Comparison of ENCODE assay signal across 15 cellular contexts in the genomic region with DNA sequence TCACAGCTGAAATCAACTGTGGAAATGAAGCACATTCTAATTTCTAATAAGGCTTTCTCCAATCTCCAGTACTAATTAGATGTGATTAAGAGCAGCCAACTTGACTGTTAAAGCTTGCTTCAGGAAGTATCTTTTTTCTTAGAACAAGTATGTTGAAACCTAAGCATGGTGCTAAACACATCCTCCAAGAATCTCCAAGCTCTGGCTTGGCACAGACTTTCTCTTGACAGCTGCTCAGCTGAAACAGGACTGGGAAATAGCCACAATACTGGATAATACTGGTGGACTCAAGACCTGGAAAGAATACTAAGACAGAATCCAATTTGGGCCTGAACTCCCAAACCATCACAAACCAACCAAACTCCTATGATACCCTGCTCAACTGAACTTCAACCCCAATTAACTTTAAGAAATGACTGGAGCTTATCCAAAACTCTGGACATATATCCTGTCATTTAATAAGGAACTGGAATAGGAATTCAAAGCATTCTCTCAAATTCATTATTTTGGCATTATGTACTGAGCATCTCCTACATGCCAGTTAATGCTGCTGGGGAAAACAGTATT. TPM values are rescaled to one million over a fixed set of nuclear protein-coding genes. Genes with fewer than 3 reads are reported as not detected.
DNase-seq lines count a peak whose midpoint lies in the region; ATAC-seq and TF ChIP-seq lines count a peak whose summit lies in the region.
"Had no signal": no experiment of that assay in that cellular context is flagged by ENCODE, and none has a peak within 500 bp of the region (broad histone marks: within the 10 kb centered on the region; RNA-seq: fewer than 3 reads in every experiment).

No MANE protein-coding gene starts in this region.

- H3K36me3 Mint-ChIP-seq in central memory CD8-positive, alpha-beta T cell (ENCODE audit: insufficient read depth): peaks cover 13% of the 10 kb centered on the region
- peaks cover 14% of the 10 kb centered on the region for H3K36me3 Mint-ChIP-seq in T-cell

- H3K27ac Mint-ChIP-seq in central memory CD8-positive, alpha-beta T cell (ENCODE audit: low read depth): peak overlapping the region; percentile 85
- H3K27ac Mint-ChIP-seq in T-cell: peak overlapping the region in 1 of 2 donors; percentile 64
- H3K27ac Mint-ChIP-seq: CD4-positive, CD25-positive, alpha-beta regulatory T cell; stimulated activated naive B cell treated with anti-CD40 and anti-IgM and Interleukin-4, amounts not matched to agents 10 μg/mL and 1 μg/mL and 100 μg/mL, for 72 hours had no signal

- DNase-seq in AG08395 (ENCODE audit: low spot score): peak; percentile 56
- peak; percentile 47 for DNase-seq in HCEC 1CT
- DNase-seq in central memory CD8-positive, alpha-beta T cell (ENCODE audit: low spot score in 2 of 2): no peak
- no peak for DNase-seq in left lung
- no peak for DNase-seq in T-cell
- no peak for DNase-seq in HT-29 (ENCODE audit: low spot score)
- no peak for DNase-seq in NCI-H1694 (lab: John Stamatoyannopoulos, UW)
- no peak for DNase-seq in ACHN
- DNase-seq: CD4-positive, CD25-positive, alpha-beta regulatory T cell; cortex of kidney; NCI-H1092 treated with DMSO at 0.1 percent for 48 hours; NCI-H526; ovary; stimulated activated CD4-positive, alpha-beta T cell treated with anti-CD3 and anti-CD28 coated beads, Interleukin-1b, Interleukin-23, amount 100 ng/mL, for 48 hours; stimulated activated naive B cell treated with anti-CD40 and anti-IgM and Interleukin-4, amounts not matched to agents 10 μg/mL and 1 μg/mL and 100 μg/mL, for 72 hours had no signal

- H3K27ac ChIP-seq in left lung: no peak overlapping the region
- H3K27ac ChIP-seq: ovary had no signal

- CTCF ChIA-PET in T-cell (lab: Charles Lee): no interaction called here

- no peak overlapping the region for H3K4me3 Mint-ChIP-seq in central memory CD8-positive, alpha-beta T cell
- no peak overlapping the region for H3K4me3 Mint-ChIP-seq in T-cell
- H3K4me3 Mint-ChIP-seq: CD4-positive, CD25-positive, alpha-beta regulatory T cell; stimulated activated naive B cell treated with anti-CD40 and anti-IgM and Interleukin-4, amounts not matched to agents 10 μg/mL and 1 μg/mL and 100 μg/mL, for 72 hours had no signal

- peaks cover 5 to 47% of the 10 kb centered on the region in 2 donors for H3K4me1 ChIP-seq in left lung

- peaks cover 0 to 5% of the 10 kb centered on the region in 2 donors for H3K36me3 ChIP-seq in left lung
- H3K36me3 ChIP-seq: ovary had no signal

- TF ChIP-seq CTCF in left lung (IDR thresholded peaks at IDR 0.05): no peak

- POLR2A ChIA-PET in T-cell (lab: Charles Lee): no interaction called here

- in situ Hi-C loops in ACHN (cut with HindIII; ENCODE audit: low pct_ligation_motif_present, low pct_unique_long_range_greater_than_20kb, low sequenced_read_pairs): no loop called here

- H3K9me3 ChIP-seq in left lung: no peaks in the 10 kb centered on the region
- H3K9me3 ChIP-seq: ovary had no signal

- H3K9me3 Mint-ChIP-seq in central memory CD8-positive, alpha-beta T cell: no peaks in the 10 kb centered on the region
- H3K9me3 Mint-ChIP-seq in T-cell: no peaks in the 10 kb centered on the region
- H3K9me3 Mint-ChIP-seq: CD4-positive, CD25-positive, alpha-beta regulatory T cell had no signal

- H3K4me1 Mint-ChIP-seq in central memory CD8-positive, alpha-beta T cell: peaks cover 56% of the 10 kb centered on the region
- peaks cover 52 to 67% (median 63%) of the 10 kb centered on the region in 3 donors for H3K4me1 Mint-ChIP-seq in T-cell

- ATAC-seq in central memory CD8-positive, alpha-beta T cell (replicated peaks; ENCODE audit: extremely low read depth, poor library complexity, severe bottlenecking): no peak
- peak; percentile 53 for ATAC-seq in left lung
- no peak for ATAC-seq in T-cell (replicated peaks in 1 of 4)
- ATAC-seq: stimulated activated naive B cell treated with anti-CD40 and anti-IgM and Interleukin-4, amounts not matched to agents 10 μg/mL and 1 μg/mL and 100 μg/mL, for 72 hours had no signal

- H3K27me3 ChIP-seq in left lung: no peaks in the 10 kb centered on the region
- H3K27me3 ChIP-seq: ovary had no signal

- H3K4me3 ChIP-seq in left lung: no peak overlapping the region
- H3K4me3 ChIP-seq: ovary had no signal

- intact Hi-C loops in left lung (cut with DNase I): no loop called here

- no peaks in the 10 kb centered on the region for H3K27me3 Mint-ChIP-seq in central memory CD8-positive, alpha-beta T cell
- no peaks in the 10 kb centered on the region for H3K27me3 Mint-ChIP-seq in T-cell
- H3K27me3 Mint-ChIP-seq: CD4-positive, CD25-positive, alpha-beta regulatory T cell; stimulated activated naive B cell treated with anti-CD40 and anti-IgM and Interleukin-4, amounts not matched to agents 10 μg/mL and 1 μg/mL and 100 μg/mL, for 72 hours had no signal

RNA-seq across cellular contexts. Expression of a gene that starts 16.2 kb away (rescaled TPM):
- 10 to 100 TPM; 71.6 to 85.7 TPM for total RNA-seq in left lung
- 100 to 1,000 TPM in 2 of 5 donors, 10 to 100 TPM in 3; 92.3 to 112 (median 96.7) TPM for total RNA-seq in T-cell
- total RNA-seq in HT-29 (2014; rRNA removed; shearing (Covaris generic)): 81.0 and 81.4 TPM in 2 replicates

RNA-seq across cellular contexts. Expression of a gene that starts 26.2 kb away (rescaled TPM):
- total RNA-seq in left lung: 10 to 100 TPM; 11.1 to 12.7 TPM
- 10 to 100 TPM in 3 of 5 donors, 1 to 10 TPM in 2; 8.3 to 15.4 (median 13.6) TPM for total RNA-seq in T-cell
- 3.0 and 3.5 TPM in 2 replicates for total RNA-seq in HT-29 (2014; rRNA removed; shearing (Covaris generic))

RNA-seq across cellular contexts. Expression of a gene that starts 53.1 kb away (rescaled TPM):
- total RNA-seq in left lung (1,000 to 10,000 TPM in 1 of 2 donors, 100 to 1,000 TPM in 1; 941 to 1,081 TPM), T-cell (1,000 to 10,000 TPM; 2,003 to 2,190 (median 2,100) TPM)
- total RNA-seq in HT-29 (2014; rRNA removed; shearing (Covaris generic)): 2,122 and 2,883 TPM in 2 replicates

RNA-seq across cellular contexts. Expression of a gene that starts 59.2 kb away (rescaled TPM):
- total RNA-seq in left lung: 10 to 100 TPM; 18.3 to 28.9 TPM
- total RNA-seq in T-cell: 1 to 10 TPM; 1.3 to 4.3 (median 2.2) TPM
- 1.2 and 1.3 TPM in 2 replicates for total RNA-seq in HT-29 (2014; rRNA removed; shearing (Covaris generic))

Comparison
In these comparisons a context has a peak if more than half of its experiments do, and no peak if none do; other contexts are left out.
1. DNase-seq: peak in AG08395 (single experiment) and HCEC 1CT (single experiment); none in central memory CD8-positive, alpha-beta T cell (0 of 2), left lung (0 of 2), T-cell (0 of 34), HT-29 (single experiment), NCI-H1694 (single experiment) and ACHN (single experiment).